In genomic region chr10:82506680-82507376, GRCh38 we compare ENCODE assay signal across 23 cellular contexts.
A peak's percentile ranks its signal among the peaks of the same experiment; 100 is the strongest.
DNase-seq lines count a peak whose midpoint lies in the region; FAIRE-seq and TF ChIP-seq lines count a peak whose summit lies in the region.
"Had no signal": no experiment of that assay in that cellular context is flagged by ENCODE, and none has a peak within 500 bp of the region (broad histone marks: within the 10 kb centered on the region; RNA-seq: fewer than 3 reads in every experiment).

No MANE protein-coding gene starts in this region.

- peak overlapping the region; percentile 1; the same call in 1 of the 2 replicates for H3K4me2 ChIP-seq in BLaER1
- peak overlapping the region; percentile 95 for H3K4me2 ChIP-seq in OCI-LY1 (ENCODE audit: low read length)
- H3K4me2 ChIP-seq in neuronal stem cell (ENCODE audit: insufficient read depth, low read length, poor library complexity, severe bottlenecking): no peak overlapping the region
- H3K4me2 ChIP-seq: A549 had no signal

- no peaks in the 10 kb centered on the region for H3K79me1 ChIP-seq in neuronal stem cell (ENCODE audit: low read depth, low read length)

- no peak overlapping the region for H4K8ac ChIP-seq in neuronal stem cell (ENCODE audit: low read depth, low read length)

- no peaks in the 10 kb centered on the region for H3F3A ChIP-seq in OCI-LY1 (ENCODE audit: insufficient read depth, low read length)

- H3K79me2 ChIP-seq in OCI-LY1 (ENCODE audit: insufficient read depth, low read length): peaks cover 75% of the 10 kb centered on the region

- TF ChIP-seq CTCF in OCI-LY1 (IDR thresholded peaks at IDR 0.05; ENCODE audit: low read length) (no peak), nephron progenitor cell (IDR thresholded peaks at IDR 0.05) (no peak)

- H3K27ac Mint-ChIP-seq in nephron progenitor cell: peak overlapping the region; percentile 3
- H3K27ac Mint-ChIP-seq: B cell; CD14-positive monocyte; CD4-positive, alpha-beta memory T cell; CD4-positive, CD25-positive, alpha-beta regulatory T cell had no signal

- no peak overlapping the region for H2BK12ac ChIP-seq in neuronal stem cell (ENCODE audit: low read length)

- peaks cover 6% of the 10 kb centered on the region for H3K27me3 Mint-ChIP-seq in nephron progenitor cell (ENCODE audit: low read depth, poor library complexity)
- H3K27me3 Mint-ChIP-seq: B cell; CD4-positive, alpha-beta memory T cell; CD4-positive, CD25-positive, alpha-beta regulatory T cell had no signal

- no peaks in the 10 kb centered on the region for H3K36me3 Mint-ChIP-seq in nephron progenitor cell (ENCODE audit: low read depth)
- H3K36me3 Mint-ChIP-seq: CD14-positive monocyte; CD4-positive, alpha-beta memory T cell; CD4-positive, CD25-positive, alpha-beta regulatory T cell had no signal

- H3K9ac ChIP-seq in BLaER1 (no peak overlapping the region), OCI-LY1 (ENCODE audit: low read length) (peak overlapping the region; percentile 96), neuronal stem cell (ENCODE audit: low read depth, low read length, poor library complexity) (no peak overlapping the region)

- H3K4me1 ChIP-seq in BLaER1: peaks cover 34% of the 10 kb centered on the region
- peaks cover 84% of the 10 kb centered on the region for H3K4me1 ChIP-seq in OCI-LY1 (ENCODE audit: insufficient read depth, low read length, severe bottlenecking)
- H3K4me1 ChIP-seq in neuronal stem cell (ENCODE audit: control insufficient read depth in 2 of 2, insufficient read depth in 1 of 2, low read depth in 1 of 2, low read length in 2 of 2): no peaks in the 10 kb centered on the region
- H3K4me1 ChIP-seq: A549 had no signal

- H3K36me3 ChIP-seq in BLaER1 (no peaks in the 10 kb centered on the region), OCI-LY1 (ENCODE audit: insufficient read depth, low read length) (peaks cover 55% of the 10 kb centered on the region), neuronal stem cell (replicated peaks in 1 of 2; ENCODE audit: control insufficient read depth in 2 of 2, insufficient read depth in 2 of 2, low read length in 2 of 2) (no peaks in the 10 kb centered on the region)

- no peak overlapping the region for H4K91ac ChIP-seq in neuronal stem cell (ENCODE audit: low read depth, low read length, poor library complexity)

- H3K27me3 ChIP-seq in BLaER1 (no peaks in the 10 kb centered on the region), OCI-LY1 (ENCODE audit: insufficient read depth, low read length) (no peaks in the 10 kb centered on the region), neuronal stem cell (ENCODE audit: control insufficient read depth in 3 of 3, insufficient read depth in 3 of 3, low read depth in 1 of 3, low read length in 3 of 3) (no peaks in the 10 kb centered on the region)

- no peak overlapping the region for H2AK5ac ChIP-seq in neuronal stem cell (ENCODE audit: low read depth, low read length)

- no peaks in the 10 kb centered on the region for H3K9me3 Mint-ChIP-seq in nephron progenitor cell

- no peak overlapping the region for H3K4me3 Mint-ChIP-seq in nephron progenitor cell
- H3K4me3 Mint-ChIP-seq: B cell; CD14-positive monocyte; CD4-positive, alpha-beta memory T cell; CD4-positive, CD25-positive, alpha-beta regulatory T cell had no signal

- H2BK120ac ChIP-seq in neuronal stem cell (ENCODE audit: low read depth, low read length): no peak overlapping the region

- H3K4me3 ChIP-seq in BLaER1 (no peak overlapping the region), OCI-LY1 (ENCODE audit: low read depth, low read length, poor library complexity, severe bottlenecking) (peak overlapping the region; percentile 84), neuronal stem cell (ENCODE audit: low read length in 2 of 2) (no peak overlapping the region)
- H3K4me3 ChIP-seq: A549, GM12878 had no signal

- DNase-seq in nephron progenitor cell (no peak), neuronal stem cell (ENCODE audit: low spot score) (no peak), dermis blood vessel endothelial cell (no peak), RCC 7860 (ENCODE audit: low spot score) (no peak), Kasumi-1 (lab: John Stamatoyannopoulos, UW) (no peak)
- DNase-seq: AML-193; C1 segment of cervical spinal cord; Caco-2; Calu3; CD4-positive, CD25-positive, alpha-beta regulatory T cell; DMS79 treated with DMSO at 0.1 percent for 48 hours; GDM1 had no signal

- H3K9me2 ChIP-seq in OCI-LY1 (ENCODE audit: low read depth, low read length): no peaks in the 10 kb centered on the region

- H3K4ac ChIP-seq in neuronal stem cell (ENCODE audit: low read length): no peak overlapping the region

- H2BK5ac ChIP-seq in neuronal stem cell (ENCODE audit: low read length): no peak overlapping the region

- H3K14ac ChIP-seq in neuronal stem cell (ENCODE audit: low read length): no peak overlapping the region

- no peak overlapping the region for H3K23ac ChIP-seq in neuronal stem cell (ENCODE audit: low read depth, low read length, poor library complexity)

- H2BK15ac ChIP-seq in neuronal stem cell (ENCODE audit: low read length): no peak overlapping the region

- H3K27ac ChIP-seq in BLaER1 (no peak overlapping the region), OCI-LY1 (ENCODE audit: low read depth, low read length, poor library complexity, severe bottlenecking) (peak overlapping the region; percentile 87), neuronal stem cell (replicated peaks; ENCODE audit: low read length) (no peak overlapping the region)
- H3K27ac ChIP-seq: 22Rv1, A549 had no signal

- H3K9me3 ChIP-seq in BLaER1 (no peaks in the 10 kb centered on the region), OCI-LY1 (ENCODE audit: low read length) (no peaks in the 10 kb centered on the region), neuronal stem cell (replicated peaks in 1 of 2; ENCODE audit: control insufficient read depth in 2 of 2, insufficient read depth in 1 of 2, low read depth in 1 of 2, low read length in 2 of 2) (no peaks in the 10 kb centered on the region)
- H3K9me3 ChIP-seq: A549, Caco-2 had no signal

- H2AFZ ChIP-seq in OCI-LY1 (ENCODE audit: low read length) (no peak overlapping the region), neuronal stem cell (ENCODE audit: low read length) (peak overlapping the region; percentile 45)

- no CpG with 5 or more reads among the region's 3 CpGs for WGBS in neuronal stem cell (ENCODE audit: extremely low coverage in 2 of 2, insufficient read length in 2 of 2, insufficient replicate concordance in 1 of 2), 2 donors

- H3K4me1 Mint-ChIP-seq in nephron progenitor cell: no peaks in the 10 kb centered on the region
- H3K4me1 Mint-ChIP-seq: B cell; CD14-positive monocyte; CD4-positive, alpha-beta memory T cell; CD4-positive, CD25-positive, alpha-beta regulatory T cell had no signal

- FAIRE-seq in RCC 7860 (lab: Jason Lieb, UNC): no peak
- FAIRE-seq: A549, D721Med, GM12878, GM12892, GM18507 had no signal

- no peak overlapping the region for H3K18ac ChIP-seq in neuronal stem cell (ENCODE audit: low read length)

- H4K20me1 ChIP-seq in BLaER1: no peaks in the 10 kb centered on the region
- no peaks in the 10 kb centered on the region for H4K20me1 ChIP-seq in OCI-LY1 (ENCODE audit: insufficient read depth, low read length)
